Comparison of ENCODE assay signal across 12 cellular contexts in genomic region chr16:49837673-49838360, GRCh38. TPM values are rescaled to one million over a fixed set of nuclear protein-coding genes. Genes with fewer than 3 reads are reported as not detected.
DNase-seq lines count a peak whose midpoint lies in the region; ATAC-seq and TF ChIP-seq lines count a peak whose summit lies in the region.
"Had no signal": no experiment of that assay in that cellular context is flagged by ENCODE, and none has a peak within 500 bp of the region (broad histone marks: within the 10 kb centered on the region; RNA-seq: fewer than 3 reads in every experiment).

No MANE protein-coding gene starts in this region.

- peaks cover 18% of the 10 kb centered on the region; the same call in 1 of the 2 replicates for H3K79me2 ChIP-seq in H9 (ENCODE audit: insufficient read depth, low read length)

- TF ChIP-seq CTCF in H9 (conservative IDR thresholded peaks at IDR 0.05) (no peak), gastrocnemius medialis (IDR thresholded peaks at IDR 0.05 in 4 of 5, conservative IDR thresholded peaks at IDR 0.05 in 1 of 5) (no peak)

- intact Hi-C loops in gastrocnemius medialis (cut with DNase I; ENCODE audit: low total_unique reads): no loop called here

- CTCF ChIA-PET in activated CD8-positive, alpha-beta memory T cell treated with anti-CD3 and anti-CD28 coated beads, Interleukin-2, amount 10 ng/mL, durations not matched to agents 7 days and 5 days (lab: Charles Lee): no interaction called here

- H3K9ac ChIP-seq in H9 (ENCODE audit: extremely low read depth, insufficient read length, low read length): no peak overlapping the region

- no peak overlapping the region for H3T11ph ChIP-seq in H9 (ENCODE audit: low read length)

- H3K27ac ChIP-seq in H9 (ENCODE audit: insufficient read length, low read depth, low read length) (no peak overlapping the region), gastrocnemius medialis (peak overlapping the region; percentile 87 to 98 (median 96))

- H2BK15ac ChIP-seq in H9 (ENCODE audit: low read depth, low read length): no peak overlapping the region

- H2BK20ac ChIP-seq in H9 (ENCODE audit: low read depth, low read length, poor library complexity, severe bottlenecking): no peak overlapping the region

- WGBS in H9 (ENCODE audit: extremely low coverage, insufficient read length, low lambda C conversion rate): no CpG with 5 or more reads among the region's 16 CpGs

- H3K4me1 ChIP-seq in H9 (ENCODE audit: insufficient read depth, low read length): peaks cover 10% of the 10 kb centered on the region; the same call in 1 of the 2 replicates
- peaks cover 62 to 73% of the 10 kb centered on the region in 2 donors for H3K4me1 ChIP-seq in gastrocnemius medialis

- no peak overlapping the region for H3K4ac ChIP-seq in H9 (ENCODE audit: low read depth, low read length)

- H4K91ac ChIP-seq in H9 (ENCODE audit: insufficient read length, low read depth, low read length): no peak overlapping the region

- no peaks in the 10 kb centered on the region for H3K9me3 Mint-ChIP-seq in H9
- H3K9me3 Mint-ChIP-seq in activated CD8-positive, alpha-beta memory T cell treated with anti-CD3 and anti-CD28 coated beads, Interleukin-2, amount 10 ng/mL, durations not matched to agents 7 days and 5 days (ENCODE audit: low read depth): no peaks in the 10 kb centered on the region

- no peak overlapping the region for H2BK120ac ChIP-seq in H9 (ENCODE audit: low read depth, low read length, poor library complexity, severe bottlenecking)

- H3K9me3 ChIP-seq in H9 (ENCODE audit: control insufficient read depth, low read depth, low read length): no peaks in the 10 kb centered on the region
- H3K9me3 ChIP-seq in gastrocnemius medialis: no peaks in the 10 kb centered on the region

- H2BK12ac ChIP-seq in H9 (ENCODE audit: insufficient read length, low read depth, low read length): no peak overlapping the region

- H4K5ac ChIP-seq in H9 (ENCODE audit: insufficient read length, low read depth, low read length): no peak overlapping the region

- H2AFZ ChIP-seq in H9 (ENCODE audit: low read length): no peak overlapping the region

- no peak for ATAC-seq in gastrocnemius medialis
- no peak for ATAC-seq in HG03439 (IDR thresholded peaks at IDR 0.05; ENCODE audit: unreplicated experiment)
- ATAC-seq in GM21619 (IDR thresholded peaks at IDR 0.05; ENCODE audit: unreplicated experiment): no peak
- no peak for ATAC-seq in activated CD8-positive, alpha-beta memory T cell treated with anti-CD3 and anti-CD28 coated beads, Interleukin-2, amount 10 ng/mL, durations not matched to agents 7 days and 5 days

- H3K18ac ChIP-seq in H9 (ENCODE audit: insufficient read length, low read depth, low read length): no peak overlapping the region

- no peaks in the 10 kb centered on the region; a peak in 2 of 7 replicates for H3K36me3 Mint-ChIP-seq in H9 (ENCODE audit: insufficient read depth in 1 of 3, low read depth in 3 of 3)
- H3K36me3 Mint-ChIP-seq in activated CD8-positive, alpha-beta memory T cell treated with anti-CD3 and anti-CD28 coated beads, Interleukin-2, amount 10 ng/mL, durations not matched to agents 7 days and 5 days: no peaks in the 10 kb centered on the region

- H3K4me3 ChIP-seq in gastrocnemius medialis: no peak overlapping the region

- H3K27ac Mint-ChIP-seq in H9: peak overlapping the region in 1 of 3 experiments; percentile 93; a peak in 3 of 7 replicates
- H3K27ac Mint-ChIP-seq in activated CD8-positive, alpha-beta memory T cell treated with anti-CD3 and anti-CD28 coated beads, Interleukin-2, amount 10 ng/mL, durations not matched to agents 7 days and 5 days: no peak overlapping the region

- DNase-seq in H9 (no peak), dermis blood vessel endothelial cell (peak; percentile 28), left kidney (ENCODE audit: low read depth, low spot score) (peak; percentile 62), gastrocnemius medialis (no peak), iPS-NIHi7 (ENCODE audit: extremely low spot score) (no peak)
- no peak for DNase-seq in activated CD8-positive, alpha-beta memory T cell treated with anti-CD3 and anti-CD28 coated beads, Interleukin-2, amount 10 ng/mL, durations not matched to agents 7 days and 5 days
- DNase-seq: activated CD4-positive, alpha-beta T cell treated with anti-CD3 and anti-CD28 coated beads for 1 hour; activated T-cell treated with anti-CD3 and anti-CD28 coated beads, Interleukin-2, amount 50 U/mL, for 1 hour; NCI-H510A; OCI-M1 had no signal

- no peaks in the 10 kb centered on the region for H4K20me1 ChIP-seq in H9 (ENCODE audit: control insufficient read depth, insufficient read depth, insufficient read length)

- H3K36me3 ChIP-seq in gastrocnemius medialis: no peaks in the 10 kb centered on the region

- in situ Hi-C loops in gastrocnemius medialis (cut with MboI; ENCODE audit: low sequenced_read_pairs in 4 of 4): no loop called here

- H3K79me1 ChIP-seq in H9 (ENCODE audit: insufficient read depth, low read depth, low read length, poor library complexity, severe bottlenecking): peaks cover 3% of the 10 kb centered on the region

- no peak overlapping the region for H3K23ac ChIP-seq in H9 (ENCODE audit: insufficient read length, low read depth, low read length)

- no peaks in the 10 kb centered on the region for H3K27me3 ChIP-seq in H9 (ENCODE audit: insufficient read depth, low read length)
- H3K27me3 ChIP-seq in gastrocnemius medialis: no peaks in the 10 kb centered on the region

- H3K23me2 ChIP-seq in H9 (ENCODE audit: insufficient read length, low read depth, low read length, poor library complexity, severe bottlenecking): peaks cover 6% of the 10 kb centered on the region

- no peak overlapping the region for H2BK5ac ChIP-seq in H9 (ENCODE audit: insufficient read length, low read length)

- peaks cover 70 to 77% of the 10 kb centered on the region in 2 experiments for H3K4me1 Mint-ChIP-seq in H9
- H3K4me1 Mint-ChIP-seq in activated CD8-positive, alpha-beta memory T cell treated with anti-CD3 and anti-CD28 coated beads, Interleukin-2, amount 10 ng/mL, durations not matched to agents 7 days and 5 days: no peaks in the 10 kb centered on the region

- H3K56ac ChIP-seq in H9 (ENCODE audit: insufficient read length, low read depth, low read length): no peak overlapping the region

- no peak overlapping the region for H3K14ac ChIP-seq in H9 (ENCODE audit: insufficient read depth, low read length)

- H3K27me3 Mint-ChIP-seq in H9 (ENCODE audit: low read depth): no peaks in the 10 kb centered on the region; the same call in 1 of the 2 replicates
- H3K27me3 Mint-ChIP-seq in activated CD8-positive, alpha-beta memory T cell treated with anti-CD3 and anti-CD28 coated beads, Interleukin-2, amount 10 ng/mL, durations not matched to agents 7 days and 5 days: peaks cover 17% of the 10 kb centered on the region

- H2AK5ac ChIP-seq in H9 (ENCODE audit: insufficient read length, low read length): no peak overlapping the region

- H3K4me3 Mint-ChIP-seq in H9: peak overlapping the region; percentile 10 to 58; a peak in 3 of 5 replicates
- H3K4me3 Mint-ChIP-seq in activated CD8-positive, alpha-beta memory T cell treated with anti-CD3 and anti-CD28 coated beads, Interleukin-2, amount 10 ng/mL, durations not matched to agents 7 days and 5 days: no peak overlapping the region

- no peak for TF ChIP-seq POLR2A in gastrocnemius medialis (IDR thresholded peaks at IDR 0.05)

- peak overlapping the region; percentile 45 for H3K4me2 ChIP-seq in H9 (ENCODE audit: insufficient read depth, insufficient read length, low read length)

- H4K8ac ChIP-seq in H9 (replicated peaks; ENCODE audit: insufficient read length, low read depth, low read length): no peak overlapping the region

RNA-seq across cellular contexts. Expression of gene ZNF423, which starts 18.1 kb away (rescaled TPM):
- total RNA-seq in H9 (2021) (51.5 and 54.0 TPM in 2 replicates), dermis blood vessel endothelial cell (7.1 and 13.4 TPM in 2 replicates), gastrocnemius medialis (10 to 100 TPM in 3 of 4 donors, 1 to 10 TPM in 1; 8.4 to 15.8 (median 12.5) TPM)
- not detected for total RNA-seq in activated CD8-positive, alpha-beta memory T cell treated with anti-CD3 and anti-CD28 coated beads, Interleukin-2, amount 10 ng/mL, durations not matched to agents 7 days and 5 days

Comparison
In these comparisons a context has a peak if more than half of its experiments do, and no peak if none do; other contexts are left out.
1. DNase-seq: peak in dermis blood vessel endothelial cell (single experiment) and left kidney (single experiment); none in H9 (single experiment), gastrocnemius medialis (0 of 2), iPS-NIHi7 (single experiment) and activated CD8-positive, alpha-beta memory T cell treated with anti-CD3 and anti-CD28 coated beads, Interleukin-2, amount 10 ng/mL, durations not matched to agents 7 days and 5 days (single experiment).